Comparison of ENCODE assay signal across 1 cellular context in genomic region chr11:76444384-76445121, GRCh38.
TF ChIP-seq lines count a peak whose summit lies in the region.

TSS of gene EMSY (plus strand) at chr11:76445018. CDS start at chr11:76446939, 1,921 bp downstream.

TF ChIP-seq in HEK293, 187 proteins besides CTCF, POLR2A, EP300 and RAD21 (continued from another document and continues in another):
- TF ChIP-seq PRDM10 (tag by site-specific recombination; IDR thresholded peaks at IDR 0.05), result peak; percentile 78
- no peak for TF ChIP-seq ATF2 (tag by site-specific recombination; IDR thresholded peaks at IDR 0.05; ENCODE audit: low read depth)
- no peak for TF ChIP-seq ZNF623 (tag by site-specific recombination; IDR thresholded peaks at IDR 0.05)
- peak; percentile 45; the same call in 1 of the 2 replicates for TF ChIP-seq ZNF660 (tag by site-specific recombination; IDR thresholded peaks at IDR 0.05)
- peak; percentile 45; the same call in 1 of the 2 replicates for TF ChIP-seq ZNF692 (tag by site-specific recombination; IDR thresholded peaks at IDR 0.05)
- TF ChIP-seq ZSCAN4 (tag by site-specific recombination; IDR thresholded peaks at IDR 0.05), result no peak
- TF ChIP-seq ZNF404 (tag by site-specific recombination; IDR thresholded peaks at IDR 0.05), result no peak
- TF ChIP-seq ZBTB6 (tag by site-specific recombination; IDR thresholded peaks at IDR 0.05), result no peak
- TF ChIP-seq ZXDB (tag by site-specific recombination; IDR thresholded peaks at IDR 0.05), result peak; percentile 97
- no peak for TF ChIP-seq BCL11B (tag by site-specific recombination; IDR thresholded peaks at IDR 0.05; ENCODE audit: low read depth)
- no peak for TF ChIP-seq ZNF302 (tag by site-specific recombination; IDR thresholded peaks at IDR 0.05; ENCODE audit: low read depth)
- TF ChIP-seq MZF1 (tag by site-specific recombination; IDR thresholded peaks at IDR 0.05; ENCODE audit: borderline replicate concordance), result no peak
- no peak for TF ChIP-seq ZNF776 (tag by site-specific recombination; IDR thresholded peaks at IDR 0.05; ENCODE audit: borderline replicate concordance)
- no peak for TF ChIP-seq ZNF596 (tag by site-specific recombination; IDR thresholded peaks at IDR 0.05)
- TF ChIP-seq ZNF544 (tag by site-specific recombination; IDR thresholded peaks at IDR 0.05), result no peak
- TF ChIP-seq, protein P1, sequence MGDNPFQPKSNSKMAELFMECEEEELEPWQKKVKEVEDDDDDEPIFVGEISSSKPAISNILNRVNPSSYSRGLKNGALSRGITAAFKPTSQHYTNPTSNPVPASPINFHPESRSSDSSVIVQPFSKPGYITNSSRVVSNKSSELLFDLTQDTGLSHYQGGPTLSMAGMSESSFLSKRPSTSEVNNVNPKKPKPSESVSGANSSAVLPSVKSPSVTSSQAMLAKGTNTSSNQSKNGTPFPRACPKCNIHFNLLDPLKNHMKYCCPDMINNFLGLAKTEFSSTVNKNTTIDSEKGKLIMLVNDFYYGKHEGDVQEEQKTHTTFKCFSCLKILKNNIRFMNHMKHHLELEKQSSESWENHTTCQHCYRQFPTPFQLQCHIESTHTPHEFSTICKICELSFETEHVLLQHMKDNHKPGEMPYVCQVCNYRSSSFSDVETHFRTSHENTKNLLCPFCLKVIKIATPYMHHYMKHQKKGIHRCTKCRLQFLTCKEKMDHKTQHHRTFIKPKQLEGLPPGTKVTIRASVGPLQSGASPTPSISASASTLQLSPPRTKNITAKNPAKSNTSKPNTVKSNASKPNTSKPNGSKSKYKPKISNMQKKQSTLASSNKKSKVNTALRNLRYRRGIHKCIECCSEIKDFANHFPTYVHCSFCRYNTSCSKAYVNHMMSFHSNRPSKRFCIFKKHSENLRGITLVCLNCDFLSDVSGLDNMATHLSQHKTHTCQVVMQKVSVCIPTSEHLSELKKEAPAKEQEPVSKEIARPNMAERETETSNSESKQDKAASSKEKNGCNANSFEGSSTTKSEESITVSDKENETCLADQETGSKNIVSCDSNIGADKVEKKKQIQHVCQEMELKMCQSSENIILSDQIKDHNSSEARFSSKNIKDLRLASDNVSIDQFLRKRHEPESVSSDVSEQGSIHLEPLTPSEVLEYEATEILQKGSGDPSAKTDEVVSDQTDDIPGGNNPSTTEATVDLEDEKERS (tag by site-specific recombination; IDR thresholded peaks at IDR 0.05), result no peak
- TF ChIP-seq, protein P2, sequence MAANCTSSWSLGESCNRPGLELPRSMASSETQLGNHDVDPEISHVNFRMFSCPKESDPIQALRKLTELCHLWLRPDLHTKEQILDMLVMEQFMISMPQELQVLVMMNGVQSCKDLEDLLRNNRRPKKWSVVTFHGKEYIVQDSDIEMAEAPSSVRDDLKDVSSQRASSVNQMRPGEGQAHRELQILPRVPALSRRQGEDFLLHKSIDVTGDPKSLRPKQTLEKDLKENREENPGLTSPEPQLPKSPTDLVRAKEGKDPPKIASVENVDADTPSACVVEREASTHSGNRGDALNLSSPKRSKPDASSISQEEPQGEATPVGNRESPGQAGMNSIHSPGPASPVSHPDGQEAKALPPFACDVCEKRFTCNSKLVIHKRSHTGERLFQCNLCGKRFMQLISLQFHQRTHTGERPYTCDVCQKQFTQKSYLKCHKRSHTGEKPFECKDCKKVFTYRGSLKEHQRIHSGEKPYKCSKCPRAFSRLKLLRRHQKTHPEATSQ (tag by site-specific recombination; IDR thresholded peaks at IDR 0.05), result no peak
- TF ChIP-seq ZNF624 (tag by site-specific recombination; IDR thresholded peaks at IDR 0.05), result no peak
- TF ChIP-seq TRIM28 (IDR thresholded peaks at IDR 0.05; ENCODE audit: borderline replicate concordance, low read length), result no peak
- TF ChIP-seq ZNF555 (tag by site-specific recombination; conservative IDR thresholded peaks at IDR 0.05), result no peak
- no peak for TF ChIP-seq ZNF19 (tag by site-specific recombination; IDR thresholded peaks at IDR 0.05; ENCODE audit: low read depth)
- TF ChIP-seq KLF17 (tag by site-specific recombination; IDR thresholded peaks at IDR 0.05), result no peak
- TF ChIP-seq ZNF311 (tag by site-specific recombination; IDR thresholded peaks at IDR 0.05; ENCODE audit: borderline replicate concordance), result no peak
- TF ChIP-seq ZNF654 (tag by site-specific recombination; IDR thresholded peaks at IDR 0.05; ENCODE audit: low read depth), result no peak
- no peak for TF ChIP-seq TCF7L2 (IDR thresholded peaks at IDR 0.05; ENCODE audit: borderline replicate concordance, low read depth, low read length)
- peak; percentile 97 for TF ChIP-seq ZBTB48 (tag by site-specific recombination; IDR thresholded peaks at IDR 0.05)
- TF ChIP-seq, protein P3, sequence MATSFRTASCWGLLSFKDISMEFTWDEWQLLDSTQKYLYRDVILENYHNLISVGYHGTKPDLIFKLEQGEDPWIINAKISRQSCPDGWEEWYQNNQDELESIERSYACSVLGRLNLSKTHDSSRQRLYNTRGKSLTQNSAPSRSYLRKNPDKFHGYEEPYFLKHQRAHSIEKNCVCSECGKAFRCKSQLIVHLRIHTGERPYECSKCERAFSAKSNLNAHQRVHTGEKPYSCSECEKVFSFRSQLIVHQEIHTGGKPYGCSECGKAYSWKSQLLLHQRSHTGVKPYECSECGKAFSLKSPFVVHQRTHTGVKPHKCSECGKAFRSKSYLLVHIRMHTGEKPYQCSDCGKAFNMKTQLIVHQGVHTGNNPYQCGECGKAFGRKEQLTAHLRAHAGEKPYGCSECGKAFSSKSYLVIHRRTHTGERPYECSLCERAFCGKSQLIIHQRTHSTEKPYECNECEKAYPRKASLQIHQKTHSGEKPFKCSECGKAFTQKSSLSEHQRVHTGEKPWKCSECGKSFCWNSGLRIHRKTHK (tag by site-specific recombination; IDR thresholded peaks at IDR 0.05), result no peak
- no peak for TF ChIP-seq ZEB2 (tag by site-specific recombination; IDR thresholded peaks at IDR 0.05)
- TF ChIP-seq SCRT1 (tag by site-specific recombination; IDR thresholded peaks at IDR 0.05; ENCODE audit: borderline replicate concordance), result no peak
- TF ChIP-seq ZNF202 (tag by site-specific recombination; IDR thresholded peaks at IDR 0.05; ENCODE audit: borderline replicate concordance), result no peak
- no peak for TF ChIP-seq ZNF292 (tag by site-specific recombination; IDR thresholded peaks at IDR 0.05; ENCODE audit: borderline replicate concordance, low read depth)
- TF ChIP-seq ZNF664 (tag by site-specific recombination; IDR thresholded peaks at IDR 0.05), result no peak
- TF ChIP-seq, protein P4, sequence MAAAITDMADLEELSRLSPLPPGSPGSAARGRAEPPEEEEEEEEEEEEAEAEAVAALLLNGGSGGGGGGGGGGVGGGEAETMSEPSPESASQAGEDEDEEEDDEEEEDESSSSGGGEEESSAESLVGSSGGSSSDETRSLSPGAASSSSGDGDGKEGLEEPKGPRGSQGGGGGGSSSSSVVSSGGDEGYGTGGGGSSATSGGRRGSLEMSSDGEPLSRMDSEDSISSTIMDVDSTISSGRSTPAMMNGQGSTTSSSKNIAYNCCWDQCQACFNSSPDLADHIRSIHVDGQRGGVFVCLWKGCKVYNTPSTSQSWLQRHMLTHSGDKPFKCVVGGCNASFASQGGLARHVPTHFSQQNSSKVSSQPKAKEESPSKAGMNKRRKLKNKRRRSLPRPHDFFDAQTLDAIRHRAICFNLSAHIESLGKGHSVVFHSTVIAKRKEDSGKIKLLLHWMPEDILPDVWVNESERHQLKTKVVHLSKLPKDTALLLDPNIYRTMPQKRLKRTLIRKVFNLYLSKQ (tag by site-specific recombination; IDR thresholded peaks at IDR 0.05; ENCODE audit: borderline replicate concordance), result no peak
- no peak for TF ChIP-seq ZNF768 (tag by site-specific recombination; IDR thresholded peaks at IDR 0.05)
- no peak for TF ChIP-seq ZNF585B (tag by site-specific recombination; IDR thresholded peaks at IDR 0.05)
- TF ChIP-seq SALL2 (tag by site-specific recombination; IDR thresholded peaks at IDR 0.05; ENCODE audit: borderline replicate concordance), result no peak
- TF ChIP-seq, protein P5, sequence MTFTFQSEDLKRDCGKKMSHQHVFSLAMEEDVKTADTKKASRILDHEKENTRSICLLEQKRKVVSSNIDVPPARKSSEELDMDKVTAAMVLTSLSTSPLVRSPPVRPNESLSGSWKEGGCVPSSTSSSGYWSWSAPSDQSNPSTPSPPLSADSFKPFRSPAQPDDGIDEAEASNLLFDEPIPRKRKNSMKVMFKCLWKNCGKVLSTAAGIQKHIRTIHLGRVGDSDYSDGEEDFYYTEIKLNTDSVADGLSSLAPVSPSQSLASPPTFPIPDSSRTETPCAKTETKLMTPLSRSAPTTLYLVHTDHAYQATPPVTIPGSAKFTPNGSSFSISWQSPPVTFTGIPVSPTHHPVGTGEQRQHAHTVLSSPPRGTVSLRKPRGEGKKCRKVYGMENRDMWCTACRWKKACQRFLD (tag by site-specific recombination; IDR thresholded peaks at IDR 0.05), result no peak
- TF ChIP-seq ZNF140 (tag by site-specific recombination; IDR thresholded peaks at IDR 0.05), result no peak
- TF ChIP-seq SETDB1 (IDR thresholded peaks at IDR 0.05; ENCODE audit: insufficient read length, low read length), result no peak
- no peak for TF ChIP-seq EGR2 (tag by site-specific recombination; IDR thresholded peaks at IDR 0.05; ENCODE audit: low read depth)
